In genomic region chr22:46521994-46522393, GRCh38 we compare ENCODE assay signal across 28 cellular contexts.
"Had no signal": no experiment of that assay in that cellular context is flagged by ENCODE, and none has a peak within 500 bp of the region (broad histone marks: within the 10 kb centered on the region; RNA-seq: fewer than 3 reads in every experiment).

No MANE protein-coding gene starts in this region.

- DNase-seq: activated B cell treated with CpG ODN at 0.5 μM for 24 hours; activated CD4-positive, alpha-beta memory T cell treated with anti-CD3 and anti-CD28 coated beads for 36 hours; activated CD4-positive, alpha-beta T cell treated with anti-CD3 and anti-CD28 coated beads for 4 hours; activated CD4-positive, alpha-beta T cell treated with anti-CD3 and anti-CD28 coated beads, Interleukin-2, amount 10 ng/mL, durations not matched to agents 24 days and 14 days; activated CD4-positive, alpha-beta T cell treated with anti-CD3 and anti-CD28 coated beads, Interleukin-2, amount 50 U/mL, for 1 hour; activated CD4-positive, alpha-beta T cell treated with anti-CD3 and anti-CD28 coated beads, Interleukin-2, amount 50 U/mL, for 4 hours; activated CD4-positive, CD25-positive, alpha-beta regulatory T cell treated with anti-CD3 and anti-CD28 coated beads, Interleukin-2, amount 50 U/mL, for 72 hours; activated CD8-positive, alpha-beta memory T cell treated with anti-CD3 and anti-CD28 coated beads for 24 hours; activated CD8-positive, alpha-beta memory T cell treated with anti-CD3 and anti-CD28 coated beads, Interleukin-2, amount 10 ng/mL, durations not matched to agents 7 days and 5 days; activated CD8-positive, alpha-beta memory T cell treated with anti-CD3 and anti-CD28 coated beads, Interleukin-2, amount 50 U/mL, for 48 hours; activated CD8-positive, alpha-beta T cell treated with anti-CD3 and anti-CD28 coated beads, Interleukin-2, amount 10 ng/mL, durations not matched to agents 7 days and 5 days; activated effector memory CD4-positive, alpha-beta T cell treated with Interleukin-2 at 50 U/mL for 16 hours; activated gamma-delta T cell; activated naive CD4-positive, alpha-beta T cell treated with anti-CD3 and anti-CD28 coated beads, Interleukin-2, amount 10 ng/mL, durations not matched to agents 7 days and 5 days; activated naive CD4-positive, alpha-beta T cell treated with Interleukin-2 at 50 U/mL for 16 hours; activated naive CD8-positive, alpha-beta T cell treated with anti-CD3 and anti-CD28 coated beads, Interleukin-2, amount 10 ng/mL, durations not matched to agents 7 days and 5 days; activated naive CD8-positive, alpha-beta T cell treated with anti-CD3 and anti-CD28 coated beads, Interleukin-2, amount 50 U/mL, for 24 hours; activated T-cell treated with anti-CD3 and anti-CD28 coated beads, Interleukin-2, amount 50 U/mL, for 24 hours; activated T-cell treated with anti-CD3 and anti-CD28 coated beads, Interleukin-2, amount 50 U/mL, for 48 hours; amygdala; anterior cingulate cortex; central memory CD4-positive, alpha-beta T cell; T-helper 2 cell; T-helper 9 cell had no signal

- H3K27me3 ChIP-seq: ascending aorta had no signal

- H3K36me3 ChIP-seq: ascending aorta had no signal

- H3K4me1 ChIP-seq: ascending aorta had no signal

- FAIRE-seq: colon, TTC549 had no signal

- H3K27ac ChIP-seq: ascending aorta, VCaP had no signal

- ATAC-seq: activated CD8-positive, alpha-beta memory T cell treated with anti-CD3 and anti-CD28 coated beads, Interleukin-2, amount 10 ng/mL, durations not matched to agents 7 days and 5 days; activated CD8-positive, alpha-beta T cell treated with anti-CD3 and anti-CD28 coated beads, Interleukin-2, amount 10 ng/mL, durations not matched to agents 7 days and 5 days; activated naive CD8-positive, alpha-beta T cell treated with anti-CD3 and anti-CD28 coated beads, Interleukin-2, amount 50 U/mL, for 24 hours had no signal

- H3K4me3 ChIP-seq: ascending aorta had no signal

- H3K9me3 ChIP-seq: ascending aorta had no signal
